Comparison of ENCODE assay signal across 23 cellular contexts in the genomic region with DNA sequence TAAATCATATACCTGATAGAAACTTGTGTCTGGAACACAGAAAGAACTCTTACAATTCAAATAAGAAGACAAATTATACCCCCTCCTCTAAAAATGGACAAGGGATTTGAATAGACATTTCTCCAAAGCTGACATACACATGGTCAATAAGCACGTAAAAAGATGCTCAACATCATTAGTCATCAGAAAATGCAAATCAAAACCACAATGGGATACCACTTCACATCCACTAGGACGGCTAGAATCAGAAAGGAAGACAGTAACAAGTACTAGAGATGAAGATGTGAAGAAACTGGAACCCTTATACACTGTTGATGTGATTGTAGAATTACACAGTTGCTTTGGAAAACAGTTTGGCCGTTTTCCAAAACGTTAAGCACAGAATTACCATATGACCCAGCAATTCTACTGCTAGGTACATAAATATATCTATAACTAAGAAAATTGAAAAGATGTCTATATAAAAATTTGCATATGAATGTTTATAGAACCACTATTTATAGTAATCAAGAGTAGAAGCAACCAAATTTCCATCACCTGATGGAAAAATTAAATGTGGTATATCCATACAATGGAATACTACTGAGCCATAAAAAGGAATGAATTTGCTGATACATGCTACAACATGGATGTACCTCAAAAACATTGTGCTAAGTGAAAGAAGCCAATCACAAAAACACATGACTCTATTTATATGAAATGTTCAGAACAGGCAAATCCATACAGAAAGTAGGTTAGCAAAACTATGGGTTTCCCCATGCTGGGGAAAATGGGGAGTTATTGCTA.
"Had no signal": no experiment of that assay in that cellular context is flagged by ENCODE, and none has a peak within 500 bp of the region (broad histone marks: within the 10 kb centered on the region; RNA-seq: fewer than 3 reads in every experiment).

No MANE protein-coding gene starts in this region.

- H3K27ac ChIP-seq: colonic mucosa, dorsolateral prefrontal cortex, esophagus muscularis mucosa, gastroesophageal sphincter, heart left ventricle, neutrophil, pancreas, psoas muscle, right atrium auricular region, thoracic aorta had no signal

- H3K4me1 ChIP-seq: colonic mucosa, esophagus muscularis mucosa, gastroesophageal sphincter, heart left ventricle, pancreas, psoas muscle, right atrium auricular region had no signal

- H3K27me3 ChIP-seq: colonic mucosa, dorsolateral prefrontal cortex, esophagus muscularis mucosa, gastroesophageal sphincter, heart left ventricle, neutrophil, pancreas, right atrium auricular region had no signal

- H3K9me3 ChIP-seq: colonic mucosa, neutrophil, pancreas, psoas muscle, thoracic aorta had no signal

- FAIRE-seq: bronchial epithelial cell, endothelial cell of umbilical vein, islet of Langerhans had no signal

- DNase-seq: activated B cell treated with CpG ODN at 0.5 μM for 24 hours; activated CD4-positive, alpha-beta memory T cell treated with anti-CD3 and anti-CD28 coated beads for 36 hours; activated CD4-positive, alpha-beta T cell treated with anti-CD3 and anti-CD28 coated beads for 48 hours; activated naive CD4-positive, alpha-beta T cell treated with Interleukin-2 at 50 U/mL for 16 hours; activated naive CD8-positive, alpha-beta T cell treated with anti-CD3 and anti-CD28 coated beads, Interleukin-2, amount 10 ng/mL, durations not matched to agents 7 days and 5 days; activated T-cell treated with anti-CD3 and anti-CD28 coated beads, Interleukin-2, amount 50 U/mL, for 48 hours; amniotic stem cell; colonic mucosa; dorsolateral prefrontal cortex; effector memory CD8-positive, alpha-beta T cell; heart left ventricle; pancreas; psoas muscle; stimulated activated CD4-positive, alpha-beta T cell treated with anti-CD3 and anti-CD28 coated beads, Interleukin-4, amount 100 ng/mL, for 24 hours; stimulated activated naive CD4-positive, alpha-beta T cell treated with Interleukin-2 at 50 U/mL for 16 hours had no signal

- H3K36me3 ChIP-seq: colonic mucosa, esophagus muscularis mucosa, gastroesophageal sphincter, heart left ventricle, neutrophil, pancreas, right atrium auricular region, thoracic aorta had no signal

- H3K4me3 ChIP-seq: colonic mucosa, dorsolateral prefrontal cortex, esophagus muscularis mucosa, gastroesophageal sphincter, heart left ventricle, pancreas, psoas muscle, right atrium auricular region, thoracic aorta had no signal
